Comparison of ENCODE assay signal across 1 cellular context in the genomic region with DNA sequence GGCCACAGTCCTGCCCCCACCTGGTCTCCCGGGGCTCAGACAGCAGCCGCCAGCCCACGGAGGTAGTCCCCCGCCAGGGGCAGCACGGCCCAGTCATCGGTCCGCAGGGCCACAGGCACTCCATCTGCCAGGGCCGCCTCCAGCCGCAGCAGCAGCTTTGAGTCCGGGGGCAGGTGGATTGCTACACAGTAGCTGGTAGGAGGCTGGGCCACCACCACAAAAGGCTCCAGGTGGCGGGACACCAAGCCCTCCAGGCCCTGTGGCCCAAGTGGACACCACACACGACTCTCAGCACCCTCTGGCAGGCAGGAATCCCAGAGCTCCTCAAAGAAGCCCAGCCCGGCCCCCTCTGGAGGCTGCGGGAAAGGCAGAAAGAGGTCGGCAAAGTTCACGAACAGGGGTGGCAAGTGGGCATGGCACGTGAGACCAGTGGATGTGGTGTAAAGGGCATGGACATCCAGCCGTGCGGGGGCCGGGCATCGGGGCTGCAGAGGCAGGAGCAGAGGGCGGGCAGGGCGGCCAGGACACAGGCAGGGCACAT.
TF ChIP-seq lines count a peak whose summit lies in the region.

No MANE protein-coding gene starts in this region.

TF ChIP-seq in HEK293, 187 proteins besides CTCF, POLR2A, EP300 and RAD21:
- TF ChIP-seq KLF1 (tag by site-specific recombination; IDR thresholded peaks at IDR 0.05) (no peak), HOXA7 (CRISPR knock-in tag; IDR thresholded peaks at IDR 0.05; ENCODE audit: borderline replicate concordance) (no peak), EGR2 (tag by site-specific recombination; IDR thresholded peaks at IDR 0.05; ENCODE audit: low read depth) (peak; percentile 44), GLIS1 (tag by site-specific recombination; IDR thresholded peaks at IDR 0.05) (peak; percentile 20; the same call in 1 of the 2 replicates), ZFHX2 (tag by site-specific recombination; conservative IDR thresholded peaks at IDR 0.05) (peak; percentile 34; the same call in 1 of the 2 replicates)
